15 cellular contexts compared by ENCODE assay signal in the genomic region with DNA sequence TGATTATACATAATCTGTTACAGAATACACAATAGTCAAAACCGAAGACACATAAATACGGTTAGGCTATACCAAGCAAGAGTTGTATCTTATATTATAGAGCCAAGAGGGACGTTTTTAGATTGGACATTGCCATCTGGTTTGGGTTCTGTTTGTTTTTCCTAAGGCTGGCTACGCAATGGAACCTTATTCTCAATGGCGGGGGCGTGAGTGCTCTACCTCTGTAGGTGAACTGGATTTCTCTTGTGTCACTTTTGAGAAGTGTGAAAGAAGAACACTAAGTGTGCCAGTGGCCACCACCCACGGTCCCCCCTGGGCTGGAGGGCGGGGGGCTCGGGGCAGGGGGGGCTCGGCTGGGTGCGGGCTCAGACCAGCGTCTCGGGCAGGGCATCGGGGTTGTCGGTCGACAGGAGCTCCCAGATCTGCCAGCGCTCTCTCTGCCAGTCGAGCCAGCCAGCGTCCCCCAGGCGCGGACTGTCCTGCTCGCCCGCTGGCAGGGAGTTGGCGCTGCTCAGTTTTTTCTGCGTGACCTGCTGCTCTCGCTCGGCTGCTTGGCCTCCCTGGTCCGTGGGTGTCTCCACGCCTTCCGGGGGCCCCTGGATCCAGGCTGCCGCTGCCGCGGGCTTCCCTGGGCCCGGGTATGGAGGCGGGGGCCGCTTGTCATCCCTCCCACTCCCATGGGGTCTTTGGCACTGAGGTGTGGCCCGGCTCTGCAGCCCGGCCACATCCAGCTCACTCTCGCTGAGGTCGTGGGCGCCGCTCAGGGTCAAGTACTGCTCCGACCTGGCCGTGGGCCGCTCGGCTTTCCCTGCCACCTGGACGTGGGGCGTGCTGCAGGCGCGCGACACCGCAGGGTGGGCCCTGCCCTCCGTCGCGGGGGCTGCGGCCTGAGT.
"Had no signal": no experiment of that assay in that cellular context is flagged by ENCODE, and none has a peak within 500 bp of the region (broad histone marks: within the 10 kb centered on the region; RNA-seq: fewer than 3 reads in every experiment).

No MANE protein-coding gene starts in this region.

- H3K27ac ChIP-seq: esophagus squamous epithelium, lower lobe of right lung, right atrium auricular region, stomach, testis had no signal

- DNase-seq: activated CD4-positive, alpha-beta T cell treated with anti-CD3 and anti-CD28 coated beads, Interleukin-2, amount 50 U/mL, for 1 hour; activated CD8-positive, alpha-beta memory T cell treated with anti-CD3 and anti-CD28 coated beads for 24 hours; activated naive CD8-positive, alpha-beta T cell treated with anti-CD3 and anti-CD28 coated beads for 36 hours; esophagus squamous epithelium; glutamatergic neuron; kidney glomerular epithelial cell; lower lobe of right lung; midbrain; naive B cell; stomach; testis had no signal

- H3K4me3 ChIP-seq: lower lobe of right lung, right atrium auricular region, smooth muscle cell had no signal

- H3K36me3 ChIP-seq: esophagus squamous epithelium, lower lobe of right lung, right atrium auricular region, stomach had no signal

- H3K9me3 ChIP-seq: esophagus squamous epithelium, lower lobe of right lung, right atrium auricular region, stomach, testis had no signal

- H3K4me1 ChIP-seq: lower lobe of right lung, right atrium auricular region, testis had no signal

- FAIRE-seq: bronchial epithelial cell, endothelial cell of umbilical vein had no signal

- H3K4me2 ChIP-seq: smooth muscle cell had no signal

- H3K27me3 ChIP-seq: esophagus squamous epithelium, right atrium auricular region, testis had no signal
